Comparison of ENCODE assay signal across 9 cellular contexts in genomic region chr10:44030132-44030531, GRCh38.
A peak's percentile ranks its signal among the peaks of the same experiment; 100 is the strongest.
DNase-seq lines count a peak whose midpoint lies in the region; ATAC-seq lines count a peak whose summit lies in the region.
"Had no signal": no experiment of that assay in that cellular context is flagged by ENCODE, and none has a peak within 500 bp of the region (broad histone marks: within the 10 kb centered on the region; RNA-seq: fewer than 3 reads in every experiment).

No MANE protein-coding gene starts in this region.

- peak overlapping the region; percentile 54 to 83 for H3K27ac ChIP-seq in aorta (ENCODE audit: low read depth in 1 of 2, low read length in 2 of 2)

- peaks cover 2 to 5% of the 10 kb centered on the region in 2 donors for H3K4me1 ChIP-seq in aorta (ENCODE audit: control insufficient read depth in 1 of 2, insufficient read depth in 2 of 2, low read length in 2 of 2)
- H3K4me1 ChIP-seq: Caco-2 had no signal

- H3K36me3 ChIP-seq in aorta (ENCODE audit: control insufficient read depth in 1 of 2, insufficient read depth in 2 of 2, low read length in 1 of 2), result no peaks in the 10 kb centered on the region

- H3K4me3 ChIP-seq in aorta (ENCODE audit: low read length in 2 of 2), result no peak overlapping the region

- no peaks in the 10 kb centered on the region for H3K36me3 Mint-ChIP-seq in activated naive CD8-positive, alpha-beta T cell treated with anti-CD3 and anti-CD28 coated beads, Interleukin-2, amount 10 ng/mL, durations not matched to agents 7 days and 5 days

- H3K9me3 ChIP-seq in aorta (ENCODE audit: control insufficient read depth, low read length), result no peaks in the 10 kb centered on the region
- H3K9me3 ChIP-seq: Caco-2 had no signal

- peak in 4 of 6 experiments; percentile 1 to 23 (median 12) for DNase-seq in stimulated activated naive CD4-positive, alpha-beta T cell (lab: John Stamatoyannopoulos, UW)
- no peak for DNase-seq in stimulated activated naive CD4-positive, alpha-beta T cell treated with Interleukin-2 at 50 U/mL for 16 hours (lab: John Stamatoyannopoulos, UW)
- DNase-seq in activated naive CD8-positive, alpha-beta T cell treated with anti-CD3 and anti-CD28 coated beads, Interleukin-2, amount 10 ng/mL, durations not matched to agents 7 days and 5 days, result peak; percentile 36
- DNase-seq in aorta (no peak), NCI-H1417 treated with DMSO at 0.1 percent for 48 hours (lab: John Stamatoyannopoulos, UW) (no peak)
- DNase-seq in NK-92 treated with Interleukin-12 subunit alpha and Interleukin-12 subunit beta, amount 100 ng/mL, for 24 hours (lab: John Stamatoyannopoulos, UW), result no peak

- ATAC-seq in HG03280 (IDR thresholded peaks at IDR 0.05; ENCODE audit: unreplicated experiment) (peak; percentile 88), aorta (ENCODE audit: low FRiP score) (no peak), HG02852 (IDR thresholded peaks at IDR 0.05; ENCODE audit: unreplicated experiment) (no peak)
- peak; percentile 80 for ATAC-seq in activated naive CD8-positive, alpha-beta T cell treated with anti-CD3 and anti-CD28 coated beads, Interleukin-2, amount 10 ng/mL, durations not matched to agents 7 days and 5 days (ENCODE audit: low read depth)

- intact Hi-C loops in aorta (cut with DNase I), result no loop called here

- POLR2A ChIA-PET in activated naive CD8-positive, alpha-beta T cell treated with anti-CD3 and anti-CD28 coated beads, Interleukin-2, amount 10 ng/mL, durations not matched to agents 7 days and 5 days (lab: Charles Lee), result interaction anchor here (1.5 kb wide), 1 partner anchor 340 kb away, joined by 6 read pairs; no protein-coding TSS in a partner anchor

- H3K27me3 Mint-ChIP-seq in activated naive CD8-positive, alpha-beta T cell treated with anti-CD3 and anti-CD28 coated beads, Interleukin-2, amount 10 ng/mL, durations not matched to agents 7 days and 5 days, result peaks cover 25% of the 10 kb centered on the region

- H3K9me3 Mint-ChIP-seq in activated naive CD8-positive, alpha-beta T cell treated with anti-CD3 and anti-CD28 coated beads, Interleukin-2, amount 10 ng/mL, durations not matched to agents 7 days and 5 days, result no peaks in the 10 kb centered on the region

- no peaks in the 10 kb centered on the region for H3K27me3 ChIP-seq in aorta (ENCODE audit: control insufficient read depth in 1 of 2, insufficient read depth in 2 of 2, low read length in 1 of 2)

- H3K4me3 Mint-ChIP-seq in activated naive CD8-positive, alpha-beta T cell treated with anti-CD3 and anti-CD28 coated beads, Interleukin-2, amount 10 ng/mL, durations not matched to agents 7 days and 5 days, result no peak overlapping the region

- H3K27ac Mint-ChIP-seq in activated naive CD8-positive, alpha-beta T cell treated with anti-CD3 and anti-CD28 coated beads, Interleukin-2, amount 10 ng/mL, durations not matched to agents 7 days and 5 days, result no peak overlapping the region

- WGBS in aorta, 2 donors, result 91 to 95% methylated on average over 4 of the region's 4 CpGs

- peaks cover 4% of the 10 kb centered on the region for H3K4me1 Mint-ChIP-seq in activated naive CD8-positive, alpha-beta T cell treated with anti-CD3 and anti-CD28 coated beads, Interleukin-2, amount 10 ng/mL, durations not matched to agents 7 days and 5 days

Comparison
In these comparisons a context has a peak if more than half of its experiments do, and no peak if none do; other contexts are left out.
1. DNase-seq: peak in stimulated activated naive CD4-positive, alpha-beta T cell (4 of 6) and activated naive CD8-positive, alpha-beta T cell treated with anti-CD3 and anti-CD28 coated beads, Interleukin-2, amount 10 ng/mL, durations not matched to agents 7 days and 5 days (single experiment); none in stimulated activated naive CD4-positive, alpha-beta T cell treated with Interleukin-2 at 50 U/mL for 16 hours (single experiment), aorta (0 of 2), NK-92 treated with Interleukin-12 subunit alpha and Interleukin-12 subunit beta, amount 100 ng/mL, for 24 hours (single experiment) and NCI-H1417 treated with DMSO at 0.1 percent for 48 hours (single experiment).
2. ATAC-seq: peak in HG03280 (single experiment) and activated naive CD8-positive, alpha-beta T cell treated with anti-CD3 and anti-CD28 coated beads, Interleukin-2, amount 10 ng/mL, durations not matched to agents 7 days and 5 days (single experiment); none in aorta (single experiment) and HG02852 (single experiment).